In the genomic region with DNA sequence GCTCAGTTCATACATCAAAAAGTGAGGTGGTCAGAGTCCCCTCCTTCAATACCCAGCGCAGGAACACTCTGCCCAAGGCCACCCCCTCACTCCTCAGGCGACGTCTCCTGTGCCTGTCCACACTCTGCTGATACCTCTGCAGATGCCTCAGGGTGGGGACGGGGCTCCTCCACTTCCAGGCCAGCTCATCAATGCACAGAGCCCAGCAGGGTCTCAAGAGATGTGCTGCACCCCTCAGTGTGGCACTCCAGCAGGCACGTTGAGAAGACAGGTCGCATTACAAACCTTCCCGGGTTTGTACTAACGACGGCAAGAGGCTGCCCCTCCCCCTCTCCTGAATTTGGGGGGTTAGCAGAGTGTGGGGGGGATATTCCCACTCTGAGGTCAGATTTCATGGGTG, we compare ENCODE assay signal across 1 cellular context.
TF ChIP-seq lines count a peak whose summit lies in the region.

No MANE protein-coding gene starts in this region.

TF ChIP-seq in GM23338, 12 proteins besides CTCF, POLR2A, EP300 and RAD21 (continued from another document):
- TF ChIP-seq, protein P1, sequence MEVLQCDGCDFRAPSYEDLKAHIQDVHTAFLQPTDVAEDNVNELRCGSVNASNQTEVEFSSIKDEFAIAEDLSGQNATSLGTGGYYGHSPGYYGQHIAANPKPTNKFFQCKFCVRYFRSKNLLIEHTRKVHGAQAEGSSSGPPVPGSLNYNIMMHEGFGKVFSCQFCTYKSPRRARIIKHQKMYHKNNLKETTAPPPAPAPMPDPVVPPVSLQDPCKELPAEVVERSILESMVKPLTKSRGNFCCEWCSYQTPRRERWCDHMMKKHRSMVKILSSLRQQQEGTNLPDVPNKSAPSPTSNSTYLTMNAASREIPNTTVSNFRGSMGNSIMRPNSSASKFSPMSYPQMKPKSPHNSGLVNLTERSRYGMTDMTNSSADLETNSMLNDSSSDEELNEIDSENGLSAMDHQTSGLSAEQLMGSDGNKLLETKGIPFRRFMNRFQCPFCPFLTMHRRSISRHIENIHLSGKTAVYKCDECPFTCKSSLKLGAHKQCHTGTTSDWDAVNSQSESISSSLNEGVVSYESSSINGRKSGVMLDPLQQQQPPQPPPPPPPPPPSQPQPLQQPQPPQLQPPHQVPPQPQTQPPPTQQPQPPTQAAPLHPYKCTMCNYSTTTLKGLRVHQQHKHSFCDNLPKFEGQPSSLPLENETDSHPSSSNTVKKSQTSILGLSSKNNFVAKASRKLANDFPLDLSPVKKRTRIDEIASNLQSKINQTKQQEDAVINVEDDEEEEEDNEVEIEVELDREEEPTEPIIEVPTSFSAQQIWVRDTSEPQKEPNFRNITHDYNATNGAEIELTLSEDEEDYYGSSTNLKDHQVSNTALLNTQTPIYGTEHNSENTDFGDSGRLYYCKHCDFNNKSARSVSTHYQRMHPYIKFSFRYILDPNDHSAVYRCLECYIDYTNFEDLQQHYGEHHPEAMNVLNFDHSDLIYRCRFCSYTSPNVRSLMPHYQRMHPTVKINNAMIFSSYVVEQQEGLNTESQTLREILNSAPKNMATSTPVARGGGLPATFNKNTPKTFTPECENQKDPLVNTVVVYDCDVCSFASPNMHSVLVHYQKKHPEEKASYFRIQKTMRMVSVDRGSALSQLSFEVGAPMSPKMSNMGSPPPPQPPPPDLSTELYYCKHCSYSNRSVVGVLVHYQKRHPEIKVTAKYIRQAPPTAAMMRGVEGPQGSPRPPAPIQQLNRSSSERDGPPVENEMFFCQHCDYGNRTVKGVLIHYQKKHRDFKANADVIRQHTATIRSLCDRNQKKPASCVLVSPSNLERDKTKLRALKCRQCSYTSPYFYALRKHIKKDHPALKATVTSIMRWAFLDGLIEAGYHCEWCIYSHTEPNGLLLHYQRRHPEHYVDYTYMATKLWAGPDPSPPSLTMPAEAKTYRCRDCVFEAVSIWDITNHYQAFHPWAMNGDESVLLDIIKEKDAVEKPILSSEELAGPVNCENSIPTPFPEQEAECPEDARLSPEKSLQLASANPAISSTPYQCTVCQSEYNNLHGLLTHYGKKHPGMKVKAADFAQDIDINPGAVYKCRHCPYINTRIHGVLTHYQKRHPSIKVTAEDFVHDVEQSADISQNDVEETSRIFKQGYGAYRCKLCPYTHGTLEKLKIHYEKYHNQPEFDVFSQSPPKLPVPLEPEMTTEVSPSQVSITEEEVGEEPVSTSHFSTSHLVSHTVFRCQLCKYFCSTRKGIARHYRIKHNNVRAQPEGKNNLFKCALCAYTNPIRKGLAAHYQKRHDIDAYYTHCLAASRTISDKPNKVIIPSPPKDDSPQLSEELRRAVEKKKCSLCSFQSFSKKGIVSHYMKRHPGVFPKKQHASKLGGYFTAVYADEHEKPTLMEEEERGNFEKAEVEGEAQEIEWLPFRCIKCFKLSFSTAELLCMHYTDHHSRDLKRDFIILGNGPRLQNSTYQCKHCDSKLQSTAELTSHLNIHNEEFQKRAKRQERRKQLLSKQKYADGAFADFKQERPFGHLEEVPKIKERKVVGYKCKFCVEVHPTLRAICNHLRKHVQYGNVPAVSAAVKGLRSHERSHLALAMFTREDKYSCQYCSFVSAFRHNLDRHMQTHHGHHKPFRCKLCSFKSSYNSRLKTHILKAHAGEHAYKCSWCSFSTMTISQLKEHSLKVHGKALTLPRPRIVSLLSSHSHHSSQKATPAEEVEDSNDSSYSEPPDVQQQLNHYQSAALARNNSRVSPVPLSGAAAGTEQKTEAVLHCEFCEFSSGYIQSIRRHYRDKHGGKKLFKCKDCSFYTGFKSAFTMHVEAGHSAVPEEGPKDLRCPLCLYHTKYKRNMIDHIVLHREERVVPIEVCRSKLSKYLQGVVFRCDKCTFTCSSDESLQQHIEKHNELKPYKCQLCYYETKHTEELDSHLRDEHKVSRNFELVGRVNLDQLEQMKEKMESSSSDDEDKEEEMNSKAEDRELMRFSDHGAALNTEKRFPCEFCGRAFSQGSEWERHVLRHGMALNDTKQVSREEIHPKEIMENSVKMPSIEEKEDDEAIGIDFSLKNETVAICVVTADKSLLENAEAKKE (CRISPR knock-in tag; IDR thresholded peaks at IDR 0.05): no peak
- TF ChIP-seq, protein P2, sequence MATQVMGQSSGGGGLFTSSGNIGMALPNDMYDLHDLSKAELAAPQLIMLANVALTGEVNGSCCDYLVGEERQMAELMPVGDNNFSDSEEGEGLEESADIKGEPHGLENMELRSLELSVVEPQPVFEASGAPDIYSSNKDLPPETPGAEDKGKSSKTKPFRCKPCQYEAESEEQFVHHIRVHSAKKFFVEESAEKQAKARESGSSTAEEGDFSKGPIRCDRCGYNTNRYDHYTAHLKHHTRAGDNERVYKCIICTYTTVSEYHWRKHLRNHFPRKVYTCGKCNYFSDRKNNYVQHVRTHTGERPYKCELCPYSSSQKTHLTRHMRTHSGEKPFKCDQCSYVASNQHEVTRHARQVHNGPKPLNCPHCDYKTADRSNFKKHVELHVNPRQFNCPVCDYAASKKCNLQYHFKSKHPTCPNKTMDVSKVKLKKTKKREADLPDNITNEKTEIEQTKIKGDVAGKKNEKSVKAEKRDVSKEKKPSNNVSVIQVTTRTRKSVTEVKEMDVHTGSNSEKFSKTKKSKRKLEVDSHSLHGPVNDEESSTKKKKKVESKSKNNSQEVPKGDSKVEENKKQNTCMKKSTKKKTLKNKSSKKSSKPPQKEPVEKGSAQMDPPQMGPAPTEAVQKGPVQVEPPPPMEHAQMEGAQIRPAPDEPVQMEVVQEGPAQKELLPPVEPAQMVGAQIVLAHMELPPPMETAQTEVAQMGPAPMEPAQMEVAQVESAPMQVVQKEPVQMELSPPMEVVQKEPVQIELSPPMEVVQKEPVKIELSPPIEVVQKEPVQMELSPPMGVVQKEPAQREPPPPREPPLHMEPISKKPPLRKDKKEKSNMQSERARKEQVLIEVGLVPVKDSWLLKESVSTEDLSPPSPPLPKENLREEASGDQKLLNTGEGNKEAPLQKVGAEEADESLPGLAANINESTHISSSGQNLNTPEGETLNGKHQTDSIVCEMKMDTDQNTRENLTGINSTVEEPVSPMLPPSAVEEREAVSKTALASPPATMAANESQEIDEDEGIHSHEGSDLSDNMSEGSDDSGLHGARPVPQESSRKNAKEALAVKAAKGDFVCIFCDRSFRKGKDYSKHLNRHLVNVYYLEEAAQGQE (IDR thresholded peaks at IDR 0.05; ENCODE audit: unreplicated experiment): no peak
- no peak for TF ChIP-seq CREB1 (CRISPR knock-in tag; IDR thresholded peaks at IDR 0.05; ENCODE audit: low read depth)
- no peak for TF ChIP-seq NANOG (IDR thresholded peaks at IDR 0.05; ENCODE audit: borderline replicate concordance)
- no peak for TF ChIP-seq EZH2 (IDR thresholded peaks at IDR 0.05; ENCODE audit: low read depth, unreplicated experiment)
- TF ChIP-seq, protein P3, sequence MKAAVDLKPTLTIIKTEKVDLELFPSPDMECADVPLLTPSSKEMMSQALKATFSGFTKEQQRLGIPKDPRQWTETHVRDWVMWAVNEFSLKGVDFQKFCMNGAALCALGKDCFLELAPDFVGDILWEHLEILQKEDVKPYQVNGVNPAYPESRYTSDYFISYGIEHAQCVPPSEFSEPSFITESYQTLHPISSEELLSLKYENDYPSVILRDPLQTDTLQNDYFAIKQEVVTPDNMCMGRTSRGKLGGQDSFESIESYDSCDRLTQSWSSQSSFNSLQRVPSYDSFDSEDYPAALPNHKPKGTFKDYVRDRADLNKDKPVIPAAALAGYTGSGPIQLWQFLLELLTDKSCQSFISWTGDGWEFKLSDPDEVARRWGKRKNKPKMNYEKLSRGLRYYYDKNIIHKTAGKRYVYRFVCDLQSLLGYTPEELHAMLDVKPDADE (IDR thresholded peaks at IDR 0.05): no peak
- no peak for TF ChIP-seq ZNF331 (CRISPR knock-in tag; IDR thresholded peaks at IDR 0.05; ENCODE audit: low read depth)
